ENCODE assay signal across 8 cellular contexts in genomic region chr4:15778742-15779231, GRCh38. TPM values are rescaled to one million over a fixed set of nuclear protein-coding genes. Genes with fewer than 3 reads are reported as not detected.
DNase-seq lines count a peak whose midpoint lies in the region; ATAC-seq, FAIRE-seq and TF ChIP-seq lines count a peak whose summit lies in the region.

No MANE protein-coding gene starts in this region.

- in situ Hi-C loops in transverse colon (cut with MboI; ENCODE audit: low pct_ligation_motif_present in 1 of 4, low pct_unique_long_range_greater_than_20kb in 1 of 4, low sequenced_read_pairs in 3 of 4): no loop called here

- peaks cover 60% of the 10 kb centered on the region for H3K27me3 ChIP-seq in HUES64 (ENCODE audit: insufficient read depth, low read length)
- H3K27me3 ChIP-seq in esophagus (ENCODE audit: control insufficient read depth in 1 of 2, insufficient read depth in 2 of 2, low read length in 2 of 2): peaks cover 0 to 6% of the 10 kb centered on the region in 2 donors
- no peaks in the 10 kb centered on the region for H3K27me3 ChIP-seq in naive thymus-derived CD4-positive, alpha-beta T cell (ENCODE audit: control insufficient read depth in 2 of 2, insufficient read depth in 2 of 2, low read length in 2 of 2)
- H3K27me3 ChIP-seq in transverse colon: no peaks in the 10 kb centered on the region

- peaks cover 0 to 58% (median 17%) of the 10 kb centered on the region in 5 donors for H3K36me3 Mint-ChIP-seq in naive thymus-derived CD4-positive, alpha-beta T cell

- H3K4me1 ChIP-seq in ES-I3 (ENCODE audit: insufficient read depth, low read length) (peaks cover 4% of the 10 kb centered on the region; the same call in 1 of the 2 replicates), HUES64 (ENCODE audit: insufficient read depth, low read length) (peaks cover 4% of the 10 kb centered on the region; the same call in 1 of the 2 replicates), esophagus (ENCODE audit: control insufficient read depth in 2 of 2, insufficient read depth in 2 of 2, low read length in 1 of 2) (peaks cover 2 to 3% of the 10 kb centered on the region in 2 donors), transverse colon (peaks cover 0 to 24% (median 11%) of the 10 kb centered on the region in 4 donors)
- H3K4me1 ChIP-seq in naive thymus-derived CD4-positive, alpha-beta T cell (ENCODE audit: control insufficient read depth in 2 of 2, insufficient read depth in 2 of 2, low read length in 2 of 2): peaks cover 12 to 32% of the 10 kb centered on the region in 2 donors

- peak; percentile 41 for ATAC-seq in GM21423 (IDR thresholded peaks at IDR 0.05; ENCODE audit: unreplicated experiment)
- ATAC-seq in naive thymus-derived CD4-positive, alpha-beta T cell: peak; percentile 66

- POLR2A ChIA-PET in naive thymus-derived CD4-positive, alpha-beta T cell (lab: Charles Lee): interaction anchor here (0.7 to 2.2 kb wide), 3 partner anchors 12 to 776 kb away, joined by 3 to 18 read pairs (median 7); no protein-coding TSS in a partner anchor

- H3K4me1 Mint-ChIP-seq in naive thymus-derived CD4-positive, alpha-beta T cell: peaks cover 39 to 82% (median 78%) of the 10 kb centered on the region in 7 donors

- no peaks in the 10 kb centered on the region for H3K27me3 Mint-ChIP-seq in naive thymus-derived CD4-positive, alpha-beta T cell

- H3K4me3 ChIP-seq in HUES64 (ENCODE audit: low read length) (peak overlapping the region; percentile 54), esophagus (ENCODE audit: low read depth in 1 of 2, low read length in 2 of 2) (peak overlapping the region; percentile 43 to 45), transverse colon (peak overlapping the region; percentile 21 to 66 (median 44))
- peak overlapping the region; percentile 71 for H3K4me3 ChIP-seq in naive thymus-derived CD4-positive, alpha-beta T cell (ENCODE audit: low read length)

- H3K9me3 ChIP-seq in ES-I3 (ENCODE audit: control insufficient read depth, insufficient read depth, low read length) (no peaks in the 10 kb centered on the region), HUES64 (ENCODE audit: insufficient read depth, low read depth, low read length) (no peaks in the 10 kb centered on the region), esophagus (ENCODE audit: control insufficient read depth in 2 of 2, insufficient read depth in 1 of 2, low read depth in 1 of 2, low read length in 1 of 2) (no peaks in the 10 kb centered on the region), transverse colon (no peaks in the 10 kb centered on the region)
- no peaks in the 10 kb centered on the region for H3K9me3 ChIP-seq in naive thymus-derived CD4-positive, alpha-beta T cell (ENCODE audit: control insufficient read depth in 2 of 3, low read length in 3 of 3)

- TF ChIP-seq EP300 in transverse colon (IDR thresholded peaks at IDR 0.05; ENCODE audit: low read depth): no peak

- H3K9ac ChIP-seq in ES-I3 (ENCODE audit: low read depth, low read length) (peak overlapping the region; percentile 81), HUES64 (ENCODE audit: low read depth, low read length) (0 out of 2 replicates have a peak overlapping the region, but pooled peaks have one; percentile 18)

- DNase-seq in activated CD4-positive, alpha-beta T cell treated with anti-CD3 and anti-CD28 coated beads, Interleukin-2, amount 50 U/mL, for 1 hour: peak; percentile 35
- DNase-seq in naive thymus-derived CD4-positive, alpha-beta T cell: peak; percentile 16 to 62 (median 37)
- peak; percentile 64 for DNase-seq in transverse colon
- DNase-seq in D721Med (ENCODE audit: insufficient read length, low spot score): no peak

- intact Hi-C loops in naive thymus-derived CD4-positive, alpha-beta T cell (cut with micrococcal nuclease): loop anchor here (1.0 to 5.0 kb wide), 11 partner anchors 7 to 776 kb away; partner anchors contain the start of genes CPEB2 (in 1 of the 2), FBXL5 (in 1 of the 2) and TAPT1 (in 1 of the 2)
- intact Hi-C loops in transverse colon (cut with DNase I; ENCODE audit: low total_unique reads): no loop called here

- no peak overlapping the region for H3K27ac ChIP-seq in HUES64 (ENCODE audit: low read depth, low read length)
- H3K27ac ChIP-seq in esophagus (ENCODE audit: low read depth in 2 of 2, low read length in 1 of 2): no peak overlapping the region
- peak overlapping the region; percentile 65 for H3K27ac ChIP-seq in naive thymus-derived CD4-positive, alpha-beta T cell (ENCODE audit: low read depth, low read length)
- peak overlapping the region; percentile 30 to 71 (median 52) for H3K27ac ChIP-seq in transverse colon

- TF ChIP-seq CTCF in transverse colon (IDR thresholded peaks at IDR 0.05) (no peak), D721Med (IDR thresholded peaks at IDR 0.05; ENCODE audit: insufficient read depth, missing control alignments) (no peak)

- FAIRE-seq in D721Med (lab: Jason Lieb, UNC): no peak

- WGBS in HUES64: 1% methylated on average over 41 of the region's 41 CpGs
- 1% methylated on average over 31 to 41 of the region's 41 CpGs for WGBS in esophagus, 2 donors
- WGBS in transverse colon (ENCODE audit: low coverage in 1 of 2), 2 donors: 0% methylated on average over 3 to 22 of the region's 41 CpGs

- no peak for TF ChIP-seq POLR2A in transverse colon (IDR thresholded peaks at IDR 0.05)

- peak overlapping the region; percentile 65 to 93 (median 84) for H3K27ac Mint-ChIP-seq in naive thymus-derived CD4-positive, alpha-beta T cell

- H3K9me3 Mint-ChIP-seq in naive thymus-derived CD4-positive, alpha-beta T cell: peaks cover 0 to 3% (median 0%) of the 10 kb centered on the region in 11 donors

- CTCF ChIA-PET in naive thymus-derived CD4-positive, alpha-beta T cell (lab: Charles Lee): interaction anchor here (2.3 kb wide), 1 partner anchor 12 kb away, joined by 9 read pairs; no protein-coding TSS in a partner anchor

- H3K36me3 ChIP-seq in ES-I3 (ENCODE audit: insufficient read depth, low read length) (no peaks in the 10 kb centered on the region), HUES64 (ENCODE audit: insufficient read depth, low read length) (no peaks in the 10 kb centered on the region), esophagus (ENCODE audit: control insufficient read depth in 2 of 2, insufficient read depth in 2 of 2, low read length in 1 of 2) (no peaks in the 10 kb centered on the region), transverse colon (no peaks in the 10 kb centered on the region)
- H3K36me3 ChIP-seq in naive thymus-derived CD4-positive, alpha-beta T cell (ENCODE audit: control insufficient read depth in 2 of 3, insufficient read depth in 3 of 3, low read length in 3 of 3): no peaks in the 10 kb centered on the region

- peak overlapping the region; percentile 86 to 97 (median 94) for H3K4me3 Mint-ChIP-seq in naive thymus-derived CD4-positive, alpha-beta T cell

RNA-seq across cellular contexts. Expression of gene CD38, which starts 0.7 kb away (rescaled TPM):
- polyA plus RNA-seq in HUES64 (2013, experiment 1 of 2): 0.05 TPM
- 0.38 TPM for polyA plus RNA-seq in HUES64 (2013, experiment 2 of 2)
- polyA plus RNA-seq in esophagus: 1 to 10 TPM in 1 of 2 donors, under 1 TPM in 1; 0.72 to 1.2 TPM
- 100 to 1,000 TPM in 1 of 5 experiments, 10 to 100 TPM in 2, 1 to 10 TPM in 2; 5.6 to 189 (median 14.3) TPM for total RNA-seq in naive thymus-derived CD4-positive, alpha-beta T cell
- polyA plus RNA-seq in naive thymus-derived CD4-positive, alpha-beta T cell: 10 to 100 TPM; 13.9 to 14.0 TPM
- total RNA-seq in transverse colon: 1 to 10 TPM in 3 of 4 donors, not detected in 1; 2.7 to 7.5 (median 3.4) TPM

Comparison
In these comparisons a context has a peak if more than half of its experiments do, and no peak if none do; other contexts are left out.
1. H3K27ac ChIP-seq: peak in naive thymus-derived CD4-positive, alpha-beta T cell (single experiment) and transverse colon (4 of 4); none in HUES64 (single experiment) and esophagus (0 of 2).
2. Peak in every context shown above with its lines, with median percentiles within 50 percentile points of each other: H3K4me3 ChIP-seq.